ENCODE assay signal across 24 cellular contexts in genomic region chr15:62497356-62497755, GRCh38.
DNase-seq lines count a peak whose midpoint lies in the region; ATAC-seq and TF ChIP-seq lines count a peak whose summit lies in the region.
"Had no signal": no experiment of that assay in that cellular context is flagged by ENCODE, and none has a peak within 500 bp of the region (broad histone marks: within the 10 kb centered on the region; RNA-seq: fewer than 3 reads in every experiment).

No MANE protein-coding gene starts in this region.

- ATAC-seq in GM19397 (IDR thresholded peaks at IDR 0.05; ENCODE audit: unreplicated experiment) = no peak
- no peak for ATAC-seq in GM18909 (IDR thresholded peaks at IDR 0.05; ENCODE audit: poor library complexity, unreplicated experiment)
- ATAC-seq: natural killer cell treated with Interleukin-12 subunit alpha and Interleukin-12 subunit beta and Interleukin-15 and Interleukin-18, amount 100 ng/mL, for 72 hours; upper lobe of right lung had no signal

- H3K27me3 ChIP-seq in vagina = no peaks in the 10 kb centered on the region
- H3K27me3 ChIP-seq: esophagus muscularis mucosa, ovary, upper lobe of right lung had no signal

- H3K4me3 ChIP-seq in vagina = no peak overlapping the region
- H3K4me3 ChIP-seq: esophagus muscularis mucosa, ovary, upper lobe of right lung had no signal

- intact Hi-C loops in vagina (cut with DNase I) = no loop called here

- H3K4me1 ChIP-seq in vagina = peaks cover 23% of the 10 kb centered on the region

- H3K9me3 ChIP-seq in vagina = no peaks in the 10 kb centered on the region
- H3K9me3 ChIP-seq: esophagus muscularis mucosa, ovary, upper lobe of right lung had no signal

- no peak for TF ChIP-seq POLR2A in vagina (IDR thresholded peaks at IDR 0.05)

- peak overlapping the region; percentile 62 for H3K27ac ChIP-seq in vagina
- H3K27ac ChIP-seq: ovary, upper lobe of right lung had no signal

- DNase-seq in GM04503 (ENCODE audit: low read depth) (peak; percentile 67), amniotic epithelial cell (ENCODE audit: low read depth) (peak; percentile 38), myocyte (ENCODE audit: low read depth) (peak; percentile 46), vagina (ENCODE audit: extremely low spot score in 2 of 2) (no peak), D341Med (ENCODE audit: low spot score) (no peak)
- DNase-seq: activated B cell treated with CpG ODN at 0.5 μM for 24 hours; activated naive CD4-positive, alpha-beta T cell treated with Interleukin-2 at 50 U/mL for 16 hours; amygdala; caudate nucleus; CD4-positive, CD25-positive, alpha-beta regulatory T cell; cortex of kidney; endodermal cell; NCI-H1092 treated with DMSO at 0.1 percent for 48 hours; NCI-H187 treated with DMSO at 0.1 percent for 48 hours; NCI-H524 treated with DMSO at 0.1 percent for 48 hours; ovary; Right ventricle myocardium superior; stimulated activated CD4-positive, alpha-beta T cell treated with anti-CD3 and anti-CD28 coated beads, Interleukin-2, amount 100 ng/mL, for 48 hours; SW 1271; upper lobe of right lung had no signal

- no peaks in the 10 kb centered on the region for H3K36me3 ChIP-seq in vagina
- H3K36me3 ChIP-seq: esophagus muscularis mucosa, ovary, upper lobe of right lung had no signal

- no peak for TF ChIP-seq CTCF in vagina (IDR thresholded peaks at IDR 0.05)

Comparison
In these comparisons a context has a peak if more than half of its experiments do, and no peak if none do; other contexts are left out.
1. DNase-seq: peak in GM04503 (single experiment), amniotic epithelial cell (single experiment) and myocyte (single experiment); none in vagina (0 of 2) and D341Med (single experiment).